In the genomic region with DNA sequence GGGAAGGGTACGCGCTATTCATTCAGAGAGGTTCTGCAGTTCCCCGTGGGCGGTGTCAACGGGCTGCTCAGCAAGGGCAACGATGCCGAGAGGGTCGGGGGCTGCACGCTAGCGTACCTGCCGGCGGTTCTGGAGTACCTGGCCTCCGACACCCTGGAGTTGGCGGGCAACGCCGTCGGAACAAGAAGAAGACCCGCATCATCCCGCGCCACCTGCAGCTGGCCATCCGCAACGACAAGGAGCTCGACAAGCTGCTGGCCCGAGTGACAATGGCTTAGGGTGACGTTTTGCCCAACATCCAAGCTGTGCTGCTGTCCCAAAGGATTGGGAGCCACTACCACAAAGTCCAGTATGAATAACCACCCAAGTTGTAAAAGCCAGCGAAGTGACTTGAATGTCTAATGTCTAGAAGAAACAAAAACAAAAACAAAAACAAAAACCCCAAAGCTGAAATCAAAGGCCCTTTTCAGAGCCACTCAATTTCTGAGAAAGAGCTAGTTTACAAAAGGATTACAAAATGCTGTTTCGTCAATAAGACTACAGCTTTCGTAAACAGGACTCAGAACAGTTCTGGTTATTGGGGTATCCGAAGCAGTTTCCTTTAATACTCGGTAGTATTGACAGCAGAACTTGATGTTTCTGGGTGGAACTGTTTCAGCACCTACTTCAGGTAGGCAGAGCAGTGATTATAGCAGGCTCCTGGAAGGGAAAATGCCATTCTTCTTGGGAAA, we compare ENCODE assay signal across 3 cellular contexts.
A peak's percentile ranks its signal among the peaks of the same experiment; 100 is the strongest.
TF ChIP-seq lines count a peak whose summit lies in the region.

No MANE protein-coding gene starts in this region.

TF ChIP-seq in liver, 16 proteins besides CTCF, POLR2A, EP300 and RAD21:
- no peak for TF ChIP-seq YY1 (IDR thresholded peaks at IDR 0.05)
- TF ChIP-seq, protein P1, sequence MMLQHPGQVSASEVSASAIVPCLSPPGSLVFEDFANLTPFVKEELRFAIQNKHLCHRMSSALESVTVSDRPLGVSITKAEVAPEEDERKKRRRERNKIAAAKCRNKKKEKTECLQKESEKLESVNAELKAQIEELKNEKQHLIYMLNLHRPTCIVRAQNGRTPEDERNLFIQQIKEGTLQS (IDR thresholded peaks at IDR 0.05) = no peak
- peak in 1 of 2 donors; percentile 7 for TF ChIP-seq HNF4A (conservative IDR thresholded peaks at IDR 0.05)
- peak; percentile 8 for TF ChIP-seq FOXA2 (IDR thresholded peaks at IDR 0.05)
- no peak for TF ChIP-seq MAX (IDR thresholded peaks at IDR 0.05)
- TF ChIP-seq, protein P2, sequence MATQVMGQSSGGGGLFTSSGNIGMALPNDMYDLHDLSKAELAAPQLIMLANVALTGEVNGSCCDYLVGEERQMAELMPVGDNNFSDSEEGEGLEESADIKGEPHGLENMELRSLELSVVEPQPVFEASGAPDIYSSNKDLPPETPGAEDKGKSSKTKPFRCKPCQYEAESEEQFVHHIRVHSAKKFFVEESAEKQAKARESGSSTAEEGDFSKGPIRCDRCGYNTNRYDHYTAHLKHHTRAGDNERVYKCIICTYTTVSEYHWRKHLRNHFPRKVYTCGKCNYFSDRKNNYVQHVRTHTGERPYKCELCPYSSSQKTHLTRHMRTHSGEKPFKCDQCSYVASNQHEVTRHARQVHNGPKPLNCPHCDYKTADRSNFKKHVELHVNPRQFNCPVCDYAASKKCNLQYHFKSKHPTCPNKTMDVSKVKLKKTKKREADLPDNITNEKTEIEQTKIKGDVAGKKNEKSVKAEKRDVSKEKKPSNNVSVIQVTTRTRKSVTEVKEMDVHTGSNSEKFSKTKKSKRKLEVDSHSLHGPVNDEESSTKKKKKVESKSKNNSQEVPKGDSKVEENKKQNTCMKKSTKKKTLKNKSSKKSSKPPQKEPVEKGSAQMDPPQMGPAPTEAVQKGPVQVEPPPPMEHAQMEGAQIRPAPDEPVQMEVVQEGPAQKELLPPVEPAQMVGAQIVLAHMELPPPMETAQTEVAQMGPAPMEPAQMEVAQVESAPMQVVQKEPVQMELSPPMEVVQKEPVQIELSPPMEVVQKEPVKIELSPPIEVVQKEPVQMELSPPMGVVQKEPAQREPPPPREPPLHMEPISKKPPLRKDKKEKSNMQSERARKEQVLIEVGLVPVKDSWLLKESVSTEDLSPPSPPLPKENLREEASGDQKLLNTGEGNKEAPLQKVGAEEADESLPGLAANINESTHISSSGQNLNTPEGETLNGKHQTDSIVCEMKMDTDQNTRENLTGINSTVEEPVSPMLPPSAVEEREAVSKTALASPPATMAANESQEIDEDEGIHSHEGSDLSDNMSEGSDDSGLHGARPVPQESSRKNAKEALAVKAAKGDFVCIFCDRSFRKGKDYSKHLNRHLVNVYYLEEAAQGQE (IDR thresholded peaks at IDR 0.05) = peak; percentile 34
- TF ChIP-seq FOXA1 (IDR thresholded peaks at IDR 0.05) = no peak

TF ChIP-seq in HepG2, 621 proteins besides CTCF, POLR2A, EP300 and RAD21:
- TF ChIP-seq ZNF510 (CRISPR knock-in tag; IDR thresholded peaks at IDR 0.05; ENCODE audit: low read depth) (no peak), CHCHD3 (CRISPR knock-in tag; IDR thresholded peaks at IDR 0.05) (no peak), BORCS8-MEF2B (CRISPR knock-in tag; IDR thresholded peaks at IDR 0.05) (no peak), ZNF614 (CRISPR knock-in tag; IDR thresholded peaks at IDR 0.05; ENCODE audit: borderline replicate concordance) (no peak), KDM2A (CRISPR knock-in tag; IDR thresholded peaks at IDR 0.05; ENCODE audit: borderline replicate concordance, low read depth) (no peak), TOPORS (CRISPR knock-in tag; IDR thresholded peaks at IDR 0.05) (no peak), ZNF343 (CRISPR knock-in tag; IDR thresholded peaks at IDR 0.05) (no peak), ASH2L (IDR thresholded peaks at IDR 0.05; ENCODE audit: insufficient read length, low read depth, low read length) (no peak)
TF ChIP-seq in HepG2: peak in this region for 0.

TF ChIP-seq in K562, 482 proteins besides CTCF, POLR2A, EP300 and RAD21:
- TF ChIP-seq, protein P3, sequence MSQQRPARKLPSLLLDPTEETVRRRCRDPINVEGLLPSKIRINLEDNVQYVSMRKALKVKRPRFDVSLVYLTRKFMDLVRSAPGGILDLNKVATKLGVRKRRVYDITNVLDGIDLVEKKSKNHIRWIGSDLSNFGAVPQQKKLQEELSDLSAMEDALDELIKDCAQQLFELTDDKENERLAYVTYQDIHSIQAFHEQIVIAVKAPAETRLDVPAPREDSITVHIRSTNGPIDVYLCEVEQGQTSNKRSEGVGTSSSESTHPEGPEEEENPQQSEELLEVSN (IDR thresholded peaks at IDR 0.05; ENCODE audit: borderline replicate concordance in 1 of 2, extremely low read depth in 1 of 2, insufficient read depth in 1 of 2, insufficient read length in 1 of 2, low read depth in 1 of 2, low read length in 1 of 2, poor library complexity in 1 of 2, severe bottlenecking in 1 of 2) = peak in 1 of 2 experiments; percentile 16
- no peak for TF ChIP-seq MAFG (tag; conservative IDR thresholded peaks at IDR 0.05)
